9 cellular contexts compared by ENCODE assay signal in genomic region chr3:59818033-59818936, GRCh38.
A peak's percentile ranks its signal among the peaks of the same experiment; 100 is the strongest.
DNase-seq lines count a peak whose midpoint lies in the region; ATAC-seq and TF ChIP-seq lines count a peak whose summit lies in the region.
"Had no signal": no experiment of that assay in that cellular context is flagged by ENCODE, and none has a peak within 500 bp of the region (broad histone marks: within the 10 kb centered on the region; RNA-seq: fewer than 3 reads in every experiment).

No MANE protein-coding gene starts in this region.

- no peaks in the 10 kb centered on the region for H3K27me3 Mint-ChIP-seq in activated naive CD4-positive, alpha-beta T cell treated with anti-CD3 and anti-CD28 coated beads, Interleukin-2, amount 50 U/mL, for 24 hours
- no peaks in the 10 kb centered on the region for H3K27me3 Mint-ChIP-seq in activated CD8-positive, alpha-beta T cell treated with anti-CD3 and anti-CD28 coated beads for 36 hours

- H3K27me3 ChIP-seq in lower lobe of right lung (ENCODE audit: low read depth) (no peaks in the 10 kb centered on the region), aorta (ENCODE audit: control insufficient read depth in 1 of 2, insufficient read depth in 2 of 2, low read length in 1 of 2) (no peaks in the 10 kb centered on the region)

- H3K36me3 ChIP-seq in lower lobe of right lung (no peaks in the 10 kb centered on the region), aorta (ENCODE audit: control insufficient read depth in 1 of 2, insufficient read depth in 2 of 2, low read length in 1 of 2) (no peaks in the 10 kb centered on the region)

- ATAC-seq in activated naive CD4-positive, alpha-beta T cell treated with anti-CD3 and anti-CD28 coated beads, Interleukin-2, amount 50 U/mL, for 72 hours = no peak
- ATAC-seq in lower lobe of right lung = peak; percentile 47 to 74
- peak; percentile 44 for ATAC-seq in aorta (ENCODE audit: low FRiP score)
- ATAC-seq in activated CD8-positive, alpha-beta T cell treated with anti-CD3 and anti-CD28 coated beads for 36 hours = no peak

- intact Hi-C loops in lower lobe of right lung (cut with DNase I) = loop anchor here (10.0 kb wide), 1 partner anchor 243 kb away; no protein-coding TSS in a partner anchor
- intact Hi-C loops in aorta (cut with DNase I) = no loop called here
- intact Hi-C loops in activated CD8-positive, alpha-beta T cell treated with anti-CD3 and anti-CD28 coated beads for 36 hours (cut with micrococcal nuclease) = no loop called here

- no peak for DNase-seq in activated naive CD4-positive, alpha-beta T cell treated with anti-CD3 and anti-CD28 coated beads, Interleukin-2, amount 50 U/mL, for 72 hours (ENCODE audit: low spot score in 2 of 2)
- peak; percentile 49 for DNase-seq in cerebellar cortex (ENCODE audit: low spot score)
- peak; percentile 76 for DNase-seq in lower lobe of right lung
- peak; percentile 89 to 91 for DNase-seq in aorta
- DNase-seq in stimulated activated CD4-positive, alpha-beta T cell treated with anti-CD3 and anti-CD28 coated beads, Interleukin-4, amount 100 ng/mL, for 4 hours = no peak
- no peak for DNase-seq in activated CD8-positive, alpha-beta T cell treated with anti-CD3 and anti-CD28 coated beads for 36 hours
- no peak for DNase-seq in GM20000 (ENCODE audit: low spot score)
- DNase-seq: effector CD8-positive, alpha-beta T cell had no signal

- H3K4me3 ChIP-seq in lower lobe of right lung (no peak overlapping the region), aorta (ENCODE audit: low read length in 2 of 2) (no peak overlapping the region)

- CTCF ChIA-PET in activated CD8-positive, alpha-beta T cell treated with anti-CD3 and anti-CD28 coated beads for 36 hours (lab: Charles Lee) = interaction anchor here (1.1 to 1.4 kb wide), 2 partner anchors 39 to 246 kb away, joined by 3 read pairs; no protein-coding TSS in a partner anchor

- WGBS in aorta, 2 donors = 29 to 31% methylated on average over 17 of the region's 17 CpGs

- H3K4me1 Mint-ChIP-seq in activated naive CD4-positive, alpha-beta T cell treated with anti-CD3 and anti-CD28 coated beads, Interleukin-2, amount 50 U/mL, for 24 hours = peaks cover 45% of the 10 kb centered on the region
- peaks cover 2% of the 10 kb centered on the region for H3K4me1 Mint-ChIP-seq in activated CD8-positive, alpha-beta T cell treated with anti-CD3 and anti-CD28 coated beads for 36 hours (ENCODE audit: low read depth)

- H3K4me1 ChIP-seq in lower lobe of right lung = peaks cover 16% of the 10 kb centered on the region
- H3K4me1 ChIP-seq in aorta (ENCODE audit: control insufficient read depth in 1 of 2, insufficient read depth in 2 of 2, low read length in 2 of 2) = peaks cover 0 to 3% of the 10 kb centered on the region in 2 donors

- TF ChIP-seq CTCF in lower lobe of right lung (IDR thresholded peaks at IDR 0.05) = no peak
- no peak for TF ChIP-seq CTCF in activated CD8-positive, alpha-beta T cell treated with anti-CD3 and anti-CD28 coated beads for 36 hours (IDR thresholded peaks at IDR 0.05)
- TF ChIP-seq CTCF in GM20000 (IDR thresholded peaks at IDR 0.05; ENCODE audit: extremely low read depth, missing control alignments) = no peak

- peaks cover 25% of the 10 kb centered on the region for H3K36me3 Mint-ChIP-seq in activated naive CD4-positive, alpha-beta T cell treated with anti-CD3 and anti-CD28 coated beads, Interleukin-2, amount 50 U/mL, for 24 hours
- peaks cover 12 to 14% of the 10 kb centered on the region in 2 donors for H3K36me3 Mint-ChIP-seq in activated naive CD4-positive, alpha-beta T cell treated with anti-CD3 and anti-CD28 coated beads, Interleukin-2, amount 50 U/mL, for 72 hours
- H3K36me3 Mint-ChIP-seq in activated CD8-positive, alpha-beta T cell treated with anti-CD3 and anti-CD28 coated beads for 36 hours (ENCODE audit: low read depth) = no peaks in the 10 kb centered on the region

- H3K9me3 ChIP-seq in lower lobe of right lung (no peaks in the 10 kb centered on the region), aorta (ENCODE audit: control insufficient read depth, low read length) (no peaks in the 10 kb centered on the region)

- POLR2A ChIA-PET in activated CD8-positive, alpha-beta T cell treated with anti-CD3 and anti-CD28 coated beads for 36 hours (lab: Charles Lee) = no interaction called here

- H3K9me3 Mint-ChIP-seq in activated naive CD4-positive, alpha-beta T cell treated with anti-CD3 and anti-CD28 coated beads, Interleukin-2, amount 50 U/mL, for 24 hours = peaks cover 10% of the 10 kb centered on the region
- peaks cover 0 to 7% of the 10 kb centered on the region in 2 donors for H3K9me3 Mint-ChIP-seq in activated naive CD4-positive, alpha-beta T cell treated with anti-CD3 and anti-CD28 coated beads, Interleukin-2, amount 50 U/mL, for 72 hours
- H3K9me3 Mint-ChIP-seq in activated CD8-positive, alpha-beta T cell treated with anti-CD3 and anti-CD28 coated beads for 36 hours = no peaks in the 10 kb centered on the region

- peak overlapping the region; percentile 37 for H3K27ac Mint-ChIP-seq in activated naive CD4-positive, alpha-beta T cell treated with anti-CD3 and anti-CD28 coated beads, Interleukin-2, amount 50 U/mL, for 24 hours
- H3K27ac Mint-ChIP-seq in activated naive CD4-positive, alpha-beta T cell treated with anti-CD3 and anti-CD28 coated beads, Interleukin-2, amount 50 U/mL, for 72 hours = peak overlapping the region in 1 of 2 donors; percentile 22
- no peak overlapping the region for H3K27ac Mint-ChIP-seq in activated CD8-positive, alpha-beta T cell treated with anti-CD3 and anti-CD28 coated beads for 36 hours

- no peak overlapping the region for H3K4me3 Mint-ChIP-seq in activated naive CD4-positive, alpha-beta T cell treated with anti-CD3 and anti-CD28 coated beads, Interleukin-2, amount 50 U/mL, for 24 hours
- H3K4me3 Mint-ChIP-seq in activated CD8-positive, alpha-beta T cell treated with anti-CD3 and anti-CD28 coated beads for 36 hours = no peak overlapping the region

- H3K27ac ChIP-seq in lower lobe of right lung (no peak overlapping the region), aorta (ENCODE audit: low read depth in 1 of 2, low read length in 2 of 2) (no peak overlapping the region)

Comparison
In these comparisons a context has a peak if more than half of its experiments do, and no peak if none do; other contexts are left out.
1. ATAC-seq: peak in lower lobe of right lung (2 of 2) and aorta (single experiment); none in activated naive CD4-positive, alpha-beta T cell treated with anti-CD3 and anti-CD28 coated beads, Interleukin-2, amount 50 U/mL, for 72 hours (0 of 2) and activated CD8-positive, alpha-beta T cell treated with anti-CD3 and anti-CD28 coated beads for 36 hours (single experiment).
2. DNase-seq: peak in cerebellar cortex (single experiment), lower lobe of right lung (single experiment) and aorta (2 of 2); none in activated naive CD4-positive, alpha-beta T cell treated with anti-CD3 and anti-CD28 coated beads, Interleukin-2, amount 50 U/mL, for 72 hours (0 of 2), stimulated activated CD4-positive, alpha-beta T cell treated with anti-CD3 and anti-CD28 coated beads, Interleukin-4, amount 100 ng/mL, for 4 hours (0 of 2), activated CD8-positive, alpha-beta T cell treated with anti-CD3 and anti-CD28 coated beads for 36 hours (single experiment) and GM20000 (single experiment).